ENCODE assay signal across 28 cellular contexts in genomic region chr4:183124228-183124627, GRCh38.
"Had no signal": no experiment of that assay in that cellular context is flagged by ENCODE, and none has a peak within 500 bp of the region (broad histone marks: within the 10 kb centered on the region; RNA-seq: fewer than 3 reads in every experiment).

No MANE protein-coding gene starts in this region.

- H3K9me3 ChIP-seq: gastrocnemius medialis, ovary, upper lobe of left lung, vagina had no signal

- DNase-seq: activated B cell treated with CpG ODN at 0.5 μM for 24 hours; activated CD4-positive, alpha-beta T cell treated with anti-CD3 and anti-CD28 coated beads, Interleukin-2, amount 50 U/mL, for 1 hour; activated CD8-positive, alpha-beta memory T cell treated with anti-CD3 and anti-CD28 coated beads, Interleukin-2, amount 10 ng/mL, durations not matched to agents 7 days and 5 days; activated CD8-positive, alpha-beta T cell treated with anti-CD3 and anti-CD28 coated beads for 36 hours; activated T-cell treated with anti-CD3 and anti-CD28 coated beads, Interleukin-2, amount 50 U/mL, for 48 hours; cerebellar nuclear complex; dorsolateral prefrontal cortex; effector memory CD4-positive, alpha-beta T cell; erythroblast; gastrocnemius medialis; glutamatergic neuron; islet precursor cell; left cardiac atrium; left ventricle myocardium superior; mammary epithelial cell; midbrain; natural killer cell; ovary; retina; small intestine; stimulated activated CD4-positive, alpha-beta T cell treated with anti-CD3 and anti-CD28 coated beads, Interleukin-4, amount 100 ng/mL, for 24 hours; T-helper 2 cell; upper lobe of left lung had no signal

- H3K4me1 ChIP-seq: gastrocnemius medialis, vagina had no signal

- H3K4me3 ChIP-seq: cardiac muscle cell, coronary artery, dorsolateral prefrontal cortex, gastrocnemius medialis, ovary, upper lobe of left lung, vagina had no signal

- ATAC-seq: activated CD8-positive, alpha-beta memory T cell treated with anti-CD3 and anti-CD28 coated beads, Interleukin-2, amount 10 ng/mL, durations not matched to agents 7 days and 5 days; activated CD8-positive, alpha-beta T cell treated with anti-CD3 and anti-CD28 coated beads for 36 hours; gastrocnemius medialis; left cardiac atrium; left ventricle myocardium superior; natural killer cell; sciatic nerve; stimulated activated effector memory CD8-positive, alpha-beta T cell treated with anti-CD3 and anti-CD28 coated beads, Interleukin-12 subunit alpha, Interleukin-12 subunit beta, amount 100 ng/mL, for 72 hours had no signal

- H3K27me3 ChIP-seq: cardiac muscle cell, dorsolateral prefrontal cortex, gastrocnemius medialis, ovary, upper lobe of left lung, vagina had no signal

- H3K27ac ChIP-seq: cardiac muscle cell, coronary artery, dorsolateral prefrontal cortex, gastrocnemius medialis, upper lobe of left lung, vagina had no signal

- H3K36me3 ChIP-seq: cardiac muscle cell, gastrocnemius medialis, ovary, upper lobe of left lung, vagina had no signal
